In the genomic region with DNA sequence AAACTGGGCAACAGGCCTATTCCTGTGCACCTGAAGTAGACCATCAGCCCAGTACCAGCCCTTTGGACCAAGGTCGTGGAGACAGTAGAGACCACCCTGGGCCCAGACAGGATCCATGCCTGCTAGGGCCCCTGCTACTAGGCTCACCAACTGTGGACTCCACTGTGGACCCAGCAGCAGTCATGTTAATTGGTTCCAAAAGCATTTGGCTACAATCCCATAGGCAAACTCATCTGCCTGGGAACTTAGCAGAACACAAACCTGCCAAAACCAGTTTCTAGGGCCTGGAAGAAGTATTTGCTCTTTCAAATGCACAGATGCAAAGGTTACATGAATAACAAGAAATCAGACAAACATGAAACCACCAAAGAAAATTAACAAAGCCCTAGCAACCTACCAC, we compare ENCODE assay signal across 23 cellular contexts. TPM values are rescaled to one million over a fixed set of nuclear protein-coding genes. Genes with fewer than 3 reads are reported as not detected.
"Had no signal": no experiment of that assay in that cellular context is flagged by ENCODE, and none has a peak within 500 bp of the region (broad histone marks: within the 10 kb centered on the region; RNA-seq: fewer than 3 reads in every experiment).

No MANE protein-coding gene starts in this region.

- DNase-seq: cortex of kidney; effector memory CD8-positive, alpha-beta T cell; erythroblast; foreskin fibroblast; gastrocnemius medialis; head of caudate nucleus; mesenchymal stem cell; naive thymus-derived CD4-positive, alpha-beta T cell; psoas muscle; right cardiac atrium; spleen; stimulated activated CD4-positive, alpha-beta T cell treated with anti-CD3 and anti-CD28 coated beads, Interleukin-4, amount 100 ng/mL, for 4 hours; stimulated activated naive CD8-positive, alpha-beta T cell treated with anti-CD3 and anti-CD28 coated beads, Interleukin-15, Interleukin-2, amounts not matched to agents 100 U/mL and 50 U/mL, for 24 hours; substantia nigra; testis; tibial artery had no signal

- ATAC-seq: effector memory CD8-positive, alpha-beta T cell; gastrocnemius medialis; naive thymus-derived CD4-positive, alpha-beta T cell; psoas muscle; right cardiac atrium; stimulated activated memory B cell treated with anti-CD40 and anti-IgM and Interleukin-4, amounts not matched to agents 10 μg/mL and 1 μg/mL and 100 μg/mL, for 72 hours; stimulated activated naive CD8-positive, alpha-beta T cell treated with anti-CD3 and anti-CD28 coated beads, Interleukin-15, Interleukin-2, amounts not matched to agents 100 U/mL and 50 U/mL, for 24 hours had no signal

- FAIRE-seq: endometrium, keratinocyte had no signal

RNA-seq across cellular contexts. Expression of a gene that starts 53.1 kb away (rescaled TPM):
- total RNA-seq: glomerular endothelial cell; mesothelial cell of epicardium; naive thymus-derived CD4-positive, alpha-beta T cell; osteocyte; right cardiac atrium; urinary bladder had no signal
